In the genomic region with DNA sequence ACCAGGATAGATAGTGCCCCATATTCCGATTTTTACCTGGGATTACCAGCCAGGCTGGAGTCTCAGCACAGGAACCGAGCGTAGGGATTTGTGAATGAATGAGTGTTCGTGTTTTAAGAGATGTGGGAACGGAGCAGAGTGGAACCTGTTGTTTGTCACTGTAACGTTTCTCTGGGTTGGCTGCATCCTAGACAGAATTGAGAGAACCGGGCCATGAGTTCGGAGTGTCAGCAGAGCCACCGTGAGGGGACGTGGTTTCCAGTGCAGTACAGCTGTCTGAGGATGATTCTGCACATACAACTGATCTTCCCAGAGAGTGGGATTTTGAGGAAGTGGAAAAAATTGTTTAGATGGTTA, we compare ENCODE assay signal across 8 cellular contexts. TPM values are rescaled to one million over a fixed set of nuclear protein-coding genes. Genes with fewer than 3 reads are reported as not detected.
DNase-seq lines count a peak whose midpoint lies in the region; ATAC-seq and TF ChIP-seq lines count a peak whose summit lies in the region.

No MANE protein-coding gene starts in this region.

- peak overlapping the region; percentile 77 for H3K4me3 Mint-ChIP-seq in dendritic cell treated with granulocyte-macrophage colony-stimulating factor and Interleukin-4, amounts not matched to agents 40 ng/mL and 50 ng/mL, for 4 days
- H3K4me3 Mint-ChIP-seq in naive thymus-derived CD4-positive, alpha-beta T cell = peak overlapping the region; percentile 61 to 90 (median 80)

- no peaks in the 10 kb centered on the region for H3K9me3 Mint-ChIP-seq in dendritic cell treated with granulocyte-macrophage colony-stimulating factor and Interleukin-4, amounts not matched to agents 40 ng/mL and 50 ng/mL, for 4 days
- peaks cover 0 to 3% (median 0%) of the 10 kb centered on the region in 11 donors for H3K9me3 Mint-ChIP-seq in naive thymus-derived CD4-positive, alpha-beta T cell

- DNase-seq in heart right ventricle = no peak
- DNase-seq in Right ventricle myocardium inferior (ENCODE audit: missing footprints) = no peak
- DNase-seq in naive thymus-derived CD4-positive, alpha-beta T cell = no peak
- DNase-seq in vagina (ENCODE audit: extremely low spot score in 2 of 2) = no peak

- CTCF ChIA-PET in naive thymus-derived CD4-positive, alpha-beta T cell (lab: Charles Lee) = no interaction called here

- no peak overlapping the region for H3K27ac ChIP-seq in heart right ventricle
- H3K27ac ChIP-seq in naive thymus-derived CD4-positive, alpha-beta T cell (ENCODE audit: low read depth, low read length) = no peak overlapping the region
- no peak overlapping the region for H3K27ac ChIP-seq in vagina

- intact Hi-C loops in heart right ventricle (cut with DNase I) = no loop called here
- intact Hi-C loops in Right ventricle myocardium inferior (cut with DNase I) = loop anchor here (5.0 kb wide), 1 partner anchor 44 kb away; no protein-coding TSS in a partner anchor
- intact Hi-C loops in dendritic cell treated with granulocyte-macrophage colony-stimulating factor and Interleukin-4, amounts not matched to agents 40 ng/mL and 50 ng/mL, for 4 days (cut with micrococcal nuclease) = no loop called here
- intact Hi-C loops in naive thymus-derived CD4-positive, alpha-beta T cell (cut with micrococcal nuclease) = loop anchor here (2.0 to 10.0 kb wide), 3 partner anchors 57 to 283 kb away; partner anchors contain the start of gene WDR41 (in 1 of the 2)
- intact Hi-C loops in vagina (cut with DNase I) = no loop called here

- H3K4me1 ChIP-seq in heart right ventricle (peaks cover 0 to 14% (median 9%) of the 10 kb centered on the region in 9 donors), vagina (peaks cover 7% of the 10 kb centered on the region)
- peaks cover 0 to 8% of the 10 kb centered on the region in 2 donors for H3K4me1 ChIP-seq in naive thymus-derived CD4-positive, alpha-beta T cell (ENCODE audit: control insufficient read depth in 2 of 2, insufficient read depth in 2 of 2, low read length in 2 of 2)

- no peaks in the 10 kb centered on the region for H3K36me3 ChIP-seq in heart right ventricle
- H3K36me3 ChIP-seq in naive thymus-derived CD4-positive, alpha-beta T cell (ENCODE audit: control insufficient read depth in 2 of 3, insufficient read depth in 3 of 3, low read length in 3 of 3) = no peaks in the 10 kb centered on the region
- no peaks in the 10 kb centered on the region for H3K36me3 ChIP-seq in vagina

- H3K36me3 Mint-ChIP-seq in dendritic cell treated with granulocyte-macrophage colony-stimulating factor and Interleukin-4, amounts not matched to agents 40 ng/mL and 50 ng/mL, for 4 days (ENCODE audit: low read depth) = peaks cover 8% of the 10 kb centered on the region
- H3K36me3 Mint-ChIP-seq in naive thymus-derived CD4-positive, alpha-beta T cell = peaks cover 0 to 6% (median 0%) of the 10 kb centered on the region in 5 donors

- no peak for TF ChIP-seq POLR2A in vagina (IDR thresholded peaks at IDR 0.05)

- H3K27me3 ChIP-seq in heart right ventricle = peaks cover 0 to 74% (median 54%) of the 10 kb centered on the region in 7 donors
- H3K27me3 ChIP-seq in naive thymus-derived CD4-positive, alpha-beta T cell (ENCODE audit: control insufficient read depth in 2 of 2, insufficient read depth in 2 of 2, low read length in 2 of 2) = peaks cover 3 to 16% of the 10 kb centered on the region in 2 donors
- H3K27me3 ChIP-seq in vagina = no peaks in the 10 kb centered on the region

- no peak overlapping the region for H3K27ac Mint-ChIP-seq in dendritic cell treated with granulocyte-macrophage colony-stimulating factor and Interleukin-4, amounts not matched to agents 40 ng/mL and 50 ng/mL, for 4 days
- peak overlapping the region in 3 of 9 donors; percentile 24 to 60 (median 29) for H3K27ac Mint-ChIP-seq in naive thymus-derived CD4-positive, alpha-beta T cell

- H3K4me3 ChIP-seq in heart right ventricle (peak overlapping the region in 8 of 10 donors; percentile 43 to 67 (median 55)), vagina (peak overlapping the region; percentile 56 to 82)
- peak overlapping the region; percentile 33 for H3K4me3 ChIP-seq in naive thymus-derived CD4-positive, alpha-beta T cell (ENCODE audit: low read length)

- peaks cover 46% of the 10 kb centered on the region for H3K27me3 Mint-ChIP-seq in dendritic cell treated with granulocyte-macrophage colony-stimulating factor and Interleukin-4, amounts not matched to agents 40 ng/mL and 50 ng/mL, for 4 days
- peaks cover 63 to 72% (median 72%) of the 10 kb centered on the region in 5 donors for H3K27me3 Mint-ChIP-seq in naive thymus-derived CD4-positive, alpha-beta T cell

- POLR2A ChIA-PET in naive thymus-derived CD4-positive, alpha-beta T cell (lab: Charles Lee) = no interaction called here

- H3K9me3 ChIP-seq in heart right ventricle = no peaks in the 10 kb centered on the region
- H3K9me3 ChIP-seq in naive thymus-derived CD4-positive, alpha-beta T cell (ENCODE audit: control insufficient read depth in 2 of 3, low read length in 3 of 3) = no peaks in the 10 kb centered on the region
- no peaks in the 10 kb centered on the region for H3K9me3 ChIP-seq in vagina

- TF ChIP-seq CTCF in heart right ventricle (IDR thresholded peaks at IDR 0.05) (no peak), vagina (IDR thresholded peaks at IDR 0.05) (no peak)

- WGBS in heart right ventricle, 2 donors = 28 to 30% methylated on average over 10 of the region's 10 CpGs

- peaks cover 19% of the 10 kb centered on the region for H3K4me1 Mint-ChIP-seq in dendritic cell treated with granulocyte-macrophage colony-stimulating factor and Interleukin-4, amounts not matched to agents 40 ng/mL and 50 ng/mL, for 4 days (ENCODE audit: low read depth)
- H3K4me1 Mint-ChIP-seq in naive thymus-derived CD4-positive, alpha-beta T cell = peaks cover 7 to 23% (median 14%) of the 10 kb centered on the region in 7 donors

- ATAC-seq in heart right ventricle (peak in 2 of 8 donors; percentile 17 to 21), Right ventricle myocardium inferior (no peak), HG02588 (IDR thresholded peaks at IDR 0.05; ENCODE audit: unreplicated experiment) (no peak), HG03565 (IDR thresholded peaks at IDR 0.05; ENCODE audit: unreplicated experiment) (no peak), HG03460 (IDR thresholded peaks at IDR 0.05; ENCODE audit: unreplicated experiment) (no peak)
- no peak for ATAC-seq in naive thymus-derived CD4-positive, alpha-beta T cell

RNA-seq across cellular contexts. Expression of gene PDE8B, which starts 1.2 kb away (rescaled TPM):
- 1 to 10 TPM in 7 of 10 donors, under 1 TPM in 3; 0.27 to 5.6 (median 2.0) TPM for total RNA-seq in heart right ventricle
- polyA plus RNA-seq in heart right ventricle = 1 to 10 TPM; 1.1 to 1.2 TPM
- total RNA-seq in Right ventricle myocardium inferior = 1.0 TPM
- 1 to 10 TPM in 1 of 5 experiments, not detected in 4; 1.2 TPM for total RNA-seq in naive thymus-derived CD4-positive, alpha-beta T cell
- under 1 TPM in 1 of 2 donors, not detected in 1; 0.02 TPM for polyA plus RNA-seq in naive thymus-derived CD4-positive, alpha-beta T cell
- 5.9 TPM for total RNA-seq in vagina

Comparison
In these comparisons a context has a peak if more than half of its experiments do, and no peak if none do; other contexts are left out.
1. intact Hi-C loops: an anchor here in Right ventricle myocardium inferior (5.0 kb wide) and naive thymus-derived CD4-positive, alpha-beta T cell (2.0 to 10.0 kb wide); none called in heart right ventricle, dendritic cell treated with granulocyte-macrophage colony-stimulating factor and Interleukin-4, amounts not matched to agents 40 ng/mL and 50 ng/mL, for 4 days and vagina.